In the genomic region with DNA sequence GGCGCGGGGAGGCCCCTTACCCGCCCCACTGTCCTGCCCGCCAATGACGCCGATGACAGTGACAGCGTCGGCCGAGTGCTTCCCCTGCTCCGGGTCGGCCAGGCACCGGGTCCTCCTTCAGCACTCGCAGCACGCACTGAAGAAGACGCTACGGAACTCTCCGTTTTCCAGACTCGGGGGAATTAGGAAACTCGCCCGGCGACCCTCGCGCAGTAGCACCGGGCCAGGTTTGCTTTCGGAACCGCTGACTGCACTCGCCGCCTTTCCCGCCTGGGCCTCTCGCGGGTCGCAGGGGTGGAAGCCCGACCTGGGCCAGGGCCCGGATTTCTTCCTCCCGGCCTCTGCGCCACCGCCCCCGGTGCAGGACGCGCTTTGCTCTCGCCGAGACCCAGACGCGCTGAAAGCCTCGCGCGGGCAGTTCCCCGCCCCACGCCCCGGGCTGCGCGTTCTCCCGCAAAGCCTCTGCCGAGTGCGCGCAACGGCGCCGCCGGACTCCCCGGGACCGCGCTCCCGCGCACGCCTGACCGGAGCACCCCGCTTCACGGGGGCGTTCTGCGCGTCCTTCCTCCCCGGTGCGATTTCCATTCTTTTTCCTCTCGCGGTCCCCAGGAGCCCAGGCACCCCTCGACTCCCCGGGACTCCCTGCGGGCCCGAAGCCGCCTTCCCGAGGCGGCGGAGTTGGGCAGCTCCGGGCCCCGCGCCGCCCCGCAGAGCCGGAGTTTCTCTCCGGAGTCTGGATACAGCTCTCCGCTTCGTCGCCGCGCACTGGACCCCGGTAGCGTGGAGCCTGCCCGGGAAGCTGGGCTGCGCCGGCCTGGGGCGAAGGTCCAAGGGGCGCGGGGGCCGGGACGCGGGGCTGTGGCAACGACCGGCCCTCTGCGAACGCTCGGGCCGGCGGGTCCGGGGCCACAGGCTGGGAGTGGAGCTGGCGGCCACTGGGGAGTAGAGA, we compare ENCODE assay signal across 8 cellular contexts. TPM values are rescaled to one million over a fixed set of nuclear protein-coding genes. Genes with fewer than 3 reads are reported as not detected.
DNase-seq lines count a peak whose midpoint lies in the region; ATAC-seq and TF ChIP-seq lines count a peak whose summit lies in the region.
"Not testable (repeated sequence)": the region's sequence is repeated elsewhere in the genome, so short reads cannot be mapped to it uniquely, and the experiment has no call there.

No MANE protein-coding gene starts in this region.

- not testable (repeated sequence) for H3K9me3 Mint-ChIP-seq in activated CD8-positive, alpha-beta memory T cell treated with anti-CD3 and anti-CD28 coated beads, Interleukin-2, amount 10 ng/mL, durations not matched to agents 7 days and 5 days (ENCODE audit: low read depth); dendritic cell treated with granulocyte-macrophage colony-stimulating factor and Interleukin-4, amounts not matched to agents 40 ng/mL and 50 ng/mL, for 4 days

- H3K4me3 Mint-ChIP-seq in activated CD8-positive, alpha-beta memory T cell treated with anti-CD3 and anti-CD28 coated beads, Interleukin-2, amount 10 ng/mL, durations not matched to agents 7 days and 5 days: peak overlapping the region; percentile 70
- H3K4me3 Mint-ChIP-seq in dendritic cell treated with granulocyte-macrophage colony-stimulating factor and Interleukin-4, amounts not matched to agents 40 ng/mL and 50 ng/mL, for 4 days: peak overlapping the region; percentile 74

- H3K9ac ChIP-seq in iPS-18a (ENCODE audit: low read length): not testable (repeated sequence)

- not testable (repeated sequence) for TF ChIP-seq CTCF in GM10248 (IDR thresholded peaks at IDR 0.05; ENCODE audit: control extremely low read depth, extremely low read depth, low read depth, missing control alignments); neutrophil (IDR thresholded peaks at IDR 0.05); tibial artery (IDR thresholded peaks at IDR 0.05)

- not testable (repeated sequence) for H3K9me3 ChIP-seq in iPS-18a (ENCODE audit: control insufficient read depth, low read depth, low read length); neutrophil; tibial artery

- H3K4me3 ChIP-seq in H7 (ENCODE audit: insufficient read depth, low read depth, low read length) (peak overlapping the region; percentile 12), iPS-18a (ENCODE audit: low read length) (peak overlapping the region; percentile 35), neutrophil (ENCODE audit: low read depth in 1 of 2, low read length in 1 of 2) (peak overlapping the region; percentile 52 to 68), tibial artery (peak overlapping the region; percentile 41 to 57)
- H3K4me3 ChIP-seq in Jurkat, Clone E6-1 (ENCODE audit: low read length): peak overlapping the region; percentile 18

- H3K27ac Mint-ChIP-seq in activated CD8-positive, alpha-beta memory T cell treated with anti-CD3 and anti-CD28 coated beads, Interleukin-2, amount 10 ng/mL, durations not matched to agents 7 days and 5 days: peak overlapping the region; percentile 49
- peak overlapping the region; percentile 63 for H3K27ac Mint-ChIP-seq in dendritic cell treated with granulocyte-macrophage colony-stimulating factor and Interleukin-4, amounts not matched to agents 40 ng/mL and 50 ng/mL, for 4 days

- H3K4me1 ChIP-seq in iPS-18a (ENCODE audit: control insufficient read depth, low read depth, low read length): not testable (repeated sequence)
- peaks cover 13 to 40% of the 10 kb centered on the region in 2 experiments for H3K4me1 ChIP-seq in neutrophil (ENCODE audit: control insufficient read depth in 1 of 2, insufficient read depth in 1 of 2, low read depth in 1 of 2, low read length in 1 of 2)
- H3K4me1 ChIP-seq in tibial artery: peaks cover 0 to 22% (median 10%) of the 10 kb centered on the region in 4 donors

- intact Hi-C loops in dendritic cell treated with granulocyte-macrophage colony-stimulating factor and Interleukin-4, amounts not matched to agents 40 ng/mL and 50 ng/mL, for 4 days (cut with micrococcal nuclease); tibial artery (cut with DNase I; ENCODE audit: low total_unique reads): not testable (repeated sequence)

- H3K36me3 ChIP-seq in H7 (replicated peaks; ENCODE audit: control insufficient read depth, insufficient read depth, low read length); iPS-18a (ENCODE audit: control insufficient read depth, low read depth, low read length); neutrophil; tibial artery: not testable (repeated sequence)

- H3K27me3 ChIP-seq in H7 (ENCODE audit: control insufficient read depth, insufficient read depth, low read length) (peaks cover 70% of the 10 kb centered on the region), iPS-18a (ENCODE audit: control insufficient read depth, insufficient read depth, low read length) (peaks cover 92% of the 10 kb centered on the region), neutrophil (peaks cover 94% of the 10 kb centered on the region), tibial artery (peaks cover 3 to 52% of the 10 kb centered on the region in 2 donors)

- peaks cover 18% of the 10 kb centered on the region for H3K4me1 Mint-ChIP-seq in activated CD8-positive, alpha-beta memory T cell treated with anti-CD3 and anti-CD28 coated beads, Interleukin-2, amount 10 ng/mL, durations not matched to agents 7 days and 5 days
- peaks cover 41% of the 10 kb centered on the region for H3K4me1 Mint-ChIP-seq in dendritic cell treated with granulocyte-macrophage colony-stimulating factor and Interleukin-4, amounts not matched to agents 40 ng/mL and 50 ng/mL, for 4 days (ENCODE audit: low read depth)

- CTCF ChIA-PET in GM10248 (lab: Yijun Ruan, JAX); activated CD8-positive, alpha-beta memory T cell treated with anti-CD3 and anti-CD28 coated beads, Interleukin-2, amount 10 ng/mL, durations not matched to agents 7 days and 5 days (lab: Charles Lee): not testable (repeated sequence)

- not testable (repeated sequence) for H3K27ac ChIP-seq in iPS-18a (ENCODE audit: low read length); tibial artery
- peak overlapping the region; percentile 13 for H3K27ac ChIP-seq in neutrophil

- peaks cover 44% of the 10 kb centered on the region for H3K27me3 Mint-ChIP-seq in activated CD8-positive, alpha-beta memory T cell treated with anti-CD3 and anti-CD28 coated beads, Interleukin-2, amount 10 ng/mL, durations not matched to agents 7 days and 5 days
- peaks cover 61% of the 10 kb centered on the region for H3K27me3 Mint-ChIP-seq in dendritic cell treated with granulocyte-macrophage colony-stimulating factor and Interleukin-4, amounts not matched to agents 40 ng/mL and 50 ng/mL, for 4 days

- DNase-seq in GM10248 (ENCODE audit: extremely low spot score): peak; percentile 28
- DNase-seq in H7: peak; percentile 71
- not testable (repeated sequence) for DNase-seq in Jurkat, Clone E6-1 (ENCODE audit: low read depth, low spot score)
- peak; percentile 54 for DNase-seq in activated CD8-positive, alpha-beta memory T cell treated with anti-CD3 and anti-CD28 coated beads, Interleukin-2, amount 10 ng/mL, durations not matched to agents 7 days and 5 days
- peak in 1 of 2 donors; percentile 33 for DNase-seq in tibial artery

- peak; percentile 70 for ATAC-seq in activated CD8-positive, alpha-beta memory T cell treated with anti-CD3 and anti-CD28 coated beads, Interleukin-2, amount 10 ng/mL, durations not matched to agents 7 days and 5 days

- POLR2A ChIA-PET in GM10248 (lab: Yijun Ruan, JAX): not testable (repeated sequence)

- H3K36me3 Mint-ChIP-seq in activated CD8-positive, alpha-beta memory T cell treated with anti-CD3 and anti-CD28 coated beads, Interleukin-2, amount 10 ng/mL, durations not matched to agents 7 days and 5 days: not testable (repeated sequence)
- peaks cover 11% of the 10 kb centered on the region for H3K36me3 Mint-ChIP-seq in dendritic cell treated with granulocyte-macrophage colony-stimulating factor and Interleukin-4, amounts not matched to agents 40 ng/mL and 50 ng/mL, for 4 days (ENCODE audit: low read depth)

RNA-seq across cellular contexts. Expression of a gene that starts 4.9 kb away (rescaled TPM):
- total RNA-seq in H7 (2014; rRNA removed; shearing (Covaris generic)): not detected in 2 replicates
- not detected for polyA plus RNA-seq in Jurkat, Clone E6-1 (2012; ENCODE audit: insufficient read depth, insufficient read length)
- total RNA-seq in activated CD8-positive, alpha-beta memory T cell treated with anti-CD3 and anti-CD28 coated beads, Interleukin-2, amount 10 ng/mL, durations not matched to agents 7 days and 5 days: under 1 TPM; 0.23 to 0.47 TPM
